ENCODE assay signal across 16 cellular contexts in genomic region chr15:70923311-70924080, GRCh38. TPM values are rescaled to one million over a fixed set of nuclear protein-coding genes. Genes with fewer than 3 reads are reported as not detected.
DNase-seq lines count a peak whose midpoint lies in the region; ATAC-seq and TF ChIP-seq lines count a peak whose summit lies in the region.
"Had no signal": no experiment of that assay in that cellular context is flagged by ENCODE, and none has a peak within 500 bp of the region (broad histone marks: within the 10 kb centered on the region; RNA-seq: fewer than 3 reads in every experiment).

No MANE protein-coding gene starts in this region.

- ATAC-seq in activated naive CD8-positive, alpha-beta T cell treated with anti-CD3 and anti-CD28 coated beads, Interleukin-2, amount 50 U/mL, for 24 hours, result no peak
- ATAC-seq: Panc1 had no signal

- no peak overlapping the region for H3K27ac Mint-ChIP-seq in activated naive CD8-positive, alpha-beta T cell treated with anti-CD3 and anti-CD28 coated beads, Interleukin-2, amount 50 U/mL, for 24 hours
- H3K27ac Mint-ChIP-seq: CD8-positive, alpha-beta memory T cell had no signal

- no peaks in the 10 kb centered on the region for H3K4me1 Mint-ChIP-seq in activated naive CD8-positive, alpha-beta T cell treated with anti-CD3 and anti-CD28 coated beads, Interleukin-2, amount 50 U/mL, for 24 hours
- H3K4me1 Mint-ChIP-seq: CD8-positive, alpha-beta memory T cell had no signal

- peaks cover 3% of the 10 kb centered on the region for H3K9me3 Mint-ChIP-seq in activated naive CD8-positive, alpha-beta T cell treated with anti-CD3 and anti-CD28 coated beads, Interleukin-2, amount 50 U/mL, for 24 hours

- peaks cover 26% of the 10 kb centered on the region for H3K27me3 Mint-ChIP-seq in activated naive CD8-positive, alpha-beta T cell treated with anti-CD3 and anti-CD28 coated beads, Interleukin-2, amount 50 U/mL, for 24 hours

- no peak for TF ChIP-seq RAD21 in Ishikawa (IDR thresholded peaks at IDR 0.05; ENCODE audit: low read depth)

- H3K36me3 Mint-ChIP-seq in activated naive CD8-positive, alpha-beta T cell treated with anti-CD3 and anti-CD28 coated beads, Interleukin-2, amount 50 U/mL, for 24 hours (ENCODE audit: low read depth), result no peaks in the 10 kb centered on the region
- H3K36me3 Mint-ChIP-seq: CD8-positive, alpha-beta memory T cell had no signal

- DNase-seq in EH (ENCODE audit: low read depth), result peak; percentile 24
- peak; percentile 51 to 57 for DNase-seq in cardiac fibroblast (ENCODE audit: low read depth in 2 of 2)
- DNase-seq in fibroblast of the aortic adventitia (ENCODE audit: low read depth), result peak; percentile 51
- DNase-seq in SHP77 treated with DMSO at 0.1 percent for 48 hours (lab: John Stamatoyannopoulos, UW), result no peak
- no peak for DNase-seq in NCI-H2107 (lab: John Stamatoyannopoulos, UW)
- DNase-seq in activated naive CD8-positive, alpha-beta T cell treated with anti-CD3 and anti-CD28 coated beads, Interleukin-2, amount 50 U/mL, for 24 hours, result no peak
- DNase-seq in dedifferentiated amniotic fluid mesenchymal stem cell (ENCODE audit: extremely low spot score), result no peak
- DNase-seq: 8988T; CD8-positive, alpha-beta memory T cell; NCI-H1105 treated with DMSO at 0.1 percent for 48 hours; NCI-H2029 treated with DMSO at 0.1 percent for 48 hours; NCI-H2171; NCI-H524 treated with DMSO at 0.1 percent for 48 hours; NCI-H82 had no signal

- no peak for TF ChIP-seq CTCF in cardiac fibroblast (IDR thresholded peaks at IDR 0.05; ENCODE audit: low read depth, low read length)
- TF ChIP-seq CTCF in fibroblast of the aortic adventitia (IDR thresholded peaks at IDR 0.05; ENCODE audit: insufficient read depth, low read length), result no peak

- H3K4me3 ChIP-seq in cardiac fibroblast (replicated peaks in 1 of 2; ENCODE audit: low read depth in 2 of 2, low read length in 2 of 2), result no peak overlapping the region
- no peak overlapping the region for H3K4me3 ChIP-seq in fibroblast of the aortic adventitia (ENCODE audit: low read depth, low read length)

- no peak overlapping the region for H3K4me3 Mint-ChIP-seq in activated naive CD8-positive, alpha-beta T cell treated with anti-CD3 and anti-CD28 coated beads, Interleukin-2, amount 50 U/mL, for 24 hours
- H3K4me3 Mint-ChIP-seq: CD8-positive, alpha-beta memory T cell had no signal

- no peak for TF ChIP-seq EP300 in Ishikawa (IDR thresholded peaks at IDR 0.05; ENCODE audit: borderline replicate concordance)

TF ChIP-seq in Ishikawa, 13 proteins besides CTCF, POLR2A, EP300 and RAD21:
- TF ChIP-seq NFIC (IDR thresholded peaks at IDR 0.05), result peak; percentile 46; the same call in 1 of the 2 replicates
- TF ChIP-seq CREB1 (IDR thresholded peaks at IDR 0.05; ENCODE audit: low read depth), result no peak

RNA-seq across cellular contexts. Expression of gene LRRC49, which starts 30.9 kb away (rescaled TPM):
- total RNA-seq in fibroblast of the aortic adventitia (ENCODE audit: low replicate concordance), result 12.0 and 25.2 TPM in 2 replicates

RNA-seq across cellular contexts. Expression of gene THAP10, which starts 31.3 kb away (rescaled TPM):
- total RNA-seq in fibroblast of the aortic adventitia (ENCODE audit: low replicate concordance), result 2.3 and 7.9 TPM in 2 replicates

Comparison
In these comparisons a context has a peak if more than half of its experiments do, and no peak if none do; other contexts are left out.
1. DNase-seq: peak in EH (single experiment), cardiac fibroblast (2 of 2) and fibroblast of the aortic adventitia (single experiment); none in SHP77 treated with DMSO at 0.1 percent for 48 hours (single experiment), NCI-H2107 (single experiment), activated naive CD8-positive, alpha-beta T cell treated with anti-CD3 and anti-CD28 coated beads, Interleukin-2, amount 50 U/mL, for 24 hours (single experiment) and dedifferentiated amniotic fluid mesenchymal stem cell (single experiment).